21 cellular contexts compared by ENCODE assay signal in the genomic region with DNA sequence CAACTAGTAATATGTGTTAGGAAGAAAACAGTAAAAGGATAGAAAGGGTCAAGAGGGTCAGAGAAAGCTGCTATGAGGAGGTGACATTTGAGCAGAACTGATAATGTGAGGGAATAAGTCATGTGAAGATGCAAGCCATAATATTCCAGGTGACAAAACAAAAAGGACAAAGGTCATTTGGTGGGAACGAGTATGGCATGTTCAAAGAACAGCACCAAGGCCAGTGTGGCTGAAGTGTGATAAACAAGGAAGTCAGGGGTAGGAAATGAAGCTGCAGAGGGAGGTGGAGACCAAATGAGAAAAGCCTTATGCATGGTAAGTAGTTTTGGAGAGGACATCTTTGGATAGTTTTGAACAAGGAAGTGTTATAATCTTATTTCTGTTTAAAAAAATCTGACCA. TPM values are rescaled to one million over a fixed set of nuclear protein-coding genes. Genes with fewer than 3 reads are reported as not detected.
DNase-seq lines count a peak whose midpoint lies in the region; ATAC-seq, FAIRE-seq and TF ChIP-seq lines count a peak whose summit lies in the region.
"Had no signal": no experiment of that assay in that cellular context is flagged by ENCODE, and none has a peak within 500 bp of the region (broad histone marks: within the 10 kb centered on the region; RNA-seq: fewer than 3 reads in every experiment).

No MANE protein-coding gene starts in this region.

- H4K20me1 ChIP-seq in endothelial cell of umbilical vein (replicated peaks; ENCODE audit: control insufficient read depth, extremely low read depth, insufficient read depth, low read length) = no peaks in the 10 kb centered on the region

- H3K9me3 ChIP-seq in endothelial cell of umbilical vein (replicated peaks; ENCODE audit: control insufficient read depth, insufficient read depth, low read length) (no peaks in the 10 kb centered on the region), neutrophil (no peaks in the 10 kb centered on the region), BE2C (no peaks in the 10 kb centered on the region)

- POLR2A ChIA-PET in endothelial cell of umbilical vein (lab: Charles Lee) = no interaction called here

- TF ChIP-seq CTCF in D721Med (IDR thresholded peaks at IDR 0.05; ENCODE audit: insufficient read depth, missing control alignments) (no peak), endothelial cell of umbilical vein (IDR thresholded peaks at IDR 0.05; ENCODE audit: extremely low read depth in 1 of 2, insufficient read depth in 1 of 2, low read depth in 1 of 2, low read length in 2 of 2) (no peak), neutrophil (IDR thresholded peaks at IDR 0.05) (no peak), BE2C (IDR thresholded peaks at IDR 0.05; ENCODE audit: low read depth, low read length) (no peak)

- intact Hi-C loops in endothelial cell of umbilical vein (cut with micrococcal nuclease) = loop anchor here (1.0 to 5.0 kb wide), 2 partner anchors 11 to 87 kb away; no protein-coding TSS in a partner anchor

- no TSS peak for BruUV-seq in endothelial cell of umbilical vein (replicated peaks; lab: Mats Ljungman, UMichigan)

- no peak overlapping the region for H3K9ac ChIP-seq in endothelial cell of umbilical vein (replicated peaks; ENCODE audit: extremely low read depth, insufficient read depth, low read length)
- H3K9ac ChIP-seq: GM23248 had no signal

- peaks cover 16% of the 10 kb centered on the region for H3K4me1 ChIP-seq in endothelial cell of umbilical vein (ENCODE audit: control insufficient read depth, extremely low read depth, insufficient read depth, low read length)
- no peaks in the 10 kb centered on the region for H3K4me1 ChIP-seq in neutrophil (ENCODE audit: control insufficient read depth in 1 of 2, insufficient read depth in 1 of 2, low read depth in 1 of 2, low read length in 1 of 2)
- H3K4me1 ChIP-seq in BE2C = no peaks in the 10 kb centered on the region; the same call in 1 of the 2 replicates

- H3K27me3 ChIP-seq in endothelial cell of umbilical vein (ENCODE audit: control insufficient read depth in 2 of 2, insufficient read depth in 2 of 2, low read length in 2 of 2) (no peaks in the 10 kb centered on the region), neutrophil (no peaks in the 10 kb centered on the region), BE2C (no peaks in the 10 kb centered on the region)

- H3K27ac ChIP-seq in endothelial cell of umbilical vein (ENCODE audit: insufficient read depth, low read depth, low read length) (peak overlapping the region; percentile 32), neutrophil (peak overlapping the region; percentile 19)
- H3K27ac ChIP-seq: epithelial cell of prostate, GM23248 had no signal

- no peaks in the 10 kb centered on the region for H3K9me1 ChIP-seq in endothelial cell of umbilical vein (replicated peaks; ENCODE audit: control insufficient read depth, extremely low read depth, insufficient read depth, low read length)

- no peaks in the 10 kb centered on the region for H3K79me2 ChIP-seq in endothelial cell of umbilical vein (ENCODE audit: control insufficient read depth, insufficient read depth, low read length)

- H2AFZ ChIP-seq in endothelial cell of umbilical vein (ENCODE audit: low read depth, low read length) = no peak overlapping the region
- H2AFZ ChIP-seq: GM23248 had no signal

- H3K36me3 ChIP-seq in endothelial cell of umbilical vein (ENCODE audit: control insufficient read depth in 2 of 2, extremely low read depth in 1 of 2, insufficient read depth in 2 of 2, low read length in 2 of 2) = no peaks in the 10 kb centered on the region
- H3K36me3 ChIP-seq in neutrophil = peaks cover 91% of the 10 kb centered on the region
- H3K36me3 ChIP-seq in BE2C = no peaks in the 10 kb centered on the region; the same call in 1 of the 2 replicates

- DNase-seq in D721Med (ENCODE audit: insufficient read length, low spot score) (no peak), NCI-H69 (lab: John Stamatoyannopoulos, UW) (peak; percentile 24), endothelial cell of umbilical vein (ENCODE audit: low read depth, low spot score) (no peak), BE2C (no peak), NK-92 (lab: John Stamatoyannopoulos, UW; ENCODE audit: unreplicated experiment) (no peak)
- DNase-seq: activated CD4-positive, alpha-beta T cell treated with anti-CD3 and anti-CD28 coated beads, Interleukin-2, amount 50 U/mL, for 48 hours; activated naive CD4-positive, alpha-beta T cell treated with anti-CD3 and anti-CD28 coated beads, Interleukin-2, amount 50 U/mL, for 16 hours; activated T-cell treated with anti-CD3 and anti-CD28 coated beads, Interleukin-2, amount 50 U/mL, for 4 hours; cortex of kidney; DMS 273 treated with DMSO at 0.1 percent for 48 hours; foreskin melanocyte; GM23248; kidney glomerular epithelial cell; NCI-H2081; NCI-H510A; SW 1271 had no signal

- TF ChIP-seq POLR2A in endothelial cell of umbilical vein (IDR thresholded peaks at IDR 0.05; ENCODE audit: low read depth, low read length) = no peak

- CTCF ChIA-PET in endothelial cell of umbilical vein (lab: Charles Lee) = interaction anchor here (0.8 to 1.8 kb wide), 4 partner anchors 86 to 107 kb away, joined by 3 to 5 read pairs (median 4); no protein-coding TSS in a partner anchor

- peak overlapping the region; percentile 68 for H3K4me2 ChIP-seq in endothelial cell of umbilical vein (ENCODE audit: insufficient read depth, low read length)

- FAIRE-seq in D721Med (lab: Jason Lieb, UNC) (peak; percentile 25), endothelial cell of umbilical vein (lab: Jason Lieb, UNC) (no peak)

- ATAC-seq in HG03520 (IDR thresholded peaks at IDR 0.05; ENCODE audit: unreplicated experiment) = no peak
- ATAC-seq: activated T-cell treated with anti-CD3 and anti-CD28 coated beads, Interleukin-2, amount 50 U/mL, for 4 hours; Right ventricle myocardium inferior; sciatic nerve had no signal

- H3K4me3 ChIP-seq in endothelial cell of umbilical vein (replicated peaks in 1 of 3; ENCODE audit: insufficient read depth in 1 of 3, low read depth in 1 of 3, low read length in 3 of 3) (no peak overlapping the region), neutrophil (ENCODE audit: low read depth in 1 of 2, low read length in 1 of 2) (no peak overlapping the region), BE2C (ENCODE audit: low read depth, low read length) (no peak overlapping the region)
- H3K4me3 ChIP-seq: GM23248 had no signal

- dilution Hi-C loops in endothelial cell of umbilical vein (cut with MboI; ENCODE audit: extremely low pct_ligation_motif_present, low sequenced_read_pairs) = no loop called here

TF ChIP-seq in endothelial cell of umbilical vein, 7 proteins besides CTCF, POLR2A, EP300 and RAD21:
- no peak for TF ChIP-seq JUN (IDR thresholded peaks at IDR 0.05; ENCODE audit: borderline replicate concordance, insufficient read depth, insufficient read length, low read depth)
- TF ChIP-seq EZH2 (IDR thresholded peaks at IDR 0.05; ENCODE audit: borderline replicate concordance, low read depth, low read length, severe bottlenecking) = no peak
- TF ChIP-seq, protein P1, sequence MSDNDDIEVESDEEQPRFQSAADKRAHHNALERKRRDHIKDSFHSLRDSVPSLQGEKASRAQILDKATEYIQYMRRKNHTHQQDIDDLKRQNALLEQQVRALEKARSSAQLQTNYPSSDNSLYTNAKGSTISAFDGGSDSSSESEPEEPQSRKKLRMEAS (IDR thresholded peaks at IDR 0.05; ENCODE audit: insufficient read depth, insufficient read length) = no peak
- no peak for TF ChIP-seq FOS (IDR thresholded peaks at IDR 0.05; ENCODE audit: borderline replicate concordance, insufficient read depth, low read length)
- no peak for TF ChIP-seq POLR2AphosphoS5 (IDR thresholded peaks at IDR 0.05; ENCODE audit: insufficient read depth, low read depth, low read length)
- no peak for TF ChIP-seq MYC (IDR thresholded peaks at IDR 0.05; ENCODE audit: low read depth, low read length)
- TF ChIP-seq GATA2 (IDR thresholded peaks at IDR 0.05; ENCODE audit: insufficient read depth, insufficient read length, low read depth, low read length) = no peak

RNA-seq across cellular contexts. Expression of a gene that starts 46.7 kb away (rescaled TPM):
- total RNA-seq in endothelial cell of umbilical vein = 46.0 and 49.5 TPM in 2 replicates
- 4.6 and 6.1 TPM in 2 replicates for polyA plus RNA-seq in endothelial cell of umbilical vein
- polyA plus RNA-seq in endothelial cell of umbilical vein (2011; cell fraction: cytosol; rRNA removed) = 5.1 TPM in 2 replicates
- polyA plus RNA-seq in endothelial cell of umbilical vein (2011; cell fraction: nucleus; rRNA removed) = 8.0 and 9.2 TPM in 2 replicates
- polyA plus RNA-seq in endothelial cell of umbilical vein (2012) = 10.1 and 12.7 TPM in 2 replicates
- 18.0 and 20.1 TPM in 2 replicates for polyA minus RNA-seq in endothelial cell of umbilical vein
- polyA minus RNA-seq in endothelial cell of umbilical vein (2011; cell fraction: cytosol; rRNA and poly(A)+ RNA removed) = 38.7 TPM
- 19.1 and 22.3 TPM in 2 replicates for polyA minus RNA-seq in endothelial cell of umbilical vein (2011; cell fraction: nucleus; rRNA and poly(A)+ RNA removed)
- 9.3 TPM for polyA plus RNA-seq in BE2C (2012; ENCODE audit: insufficient read depth, insufficient read length, low read depth)
